Comparison of ENCODE assay signal across 8 cellular contexts in genomic region chr3:15428539-15428938, GRCh38. TPM values are rescaled to one million over a fixed set of nuclear protein-coding genes. Genes with fewer than 3 reads are reported as not detected.
DNase-seq lines count a peak whose midpoint lies in the region; ATAC-seq, FAIRE-seq and TF ChIP-seq lines count a peak whose summit lies in the region.

No MANE protein-coding gene starts in this region.

- no peak for TF ChIP-seq RAD21 in neural cell (conservative IDR thresholded peaks at IDR 0.05)

- H3K9ac ChIP-seq in SU-DHL-6 (ENCODE audit: low read length) (peak overlapping the region; percentile 88), endothelial cell of umbilical vein (replicated peaks; ENCODE audit: extremely low read depth, insufficient read depth, low read length) (peak overlapping the region; percentile 82), neural cell (ENCODE audit: low read length) (peak overlapping the region; percentile 93)

- in situ Hi-C loops in GM13977 (cut with MboI; ENCODE audit: low pct_unique_long_range_greater_than_20kb, low sequenced_read_pairs, unreplicated experiment) = loop anchor here (25.0 kb wide), 1 partner anchor 384 kb away; no protein-coding TSS in a partner anchor

- H3K9me1 ChIP-seq in endothelial cell of umbilical vein (replicated peaks; ENCODE audit: control insufficient read depth, extremely low read depth, insufficient read depth, low read length) = no peaks in the 10 kb centered on the region

- CTCF ChIA-PET in endothelial cell of umbilical vein (lab: Charles Lee) = no interaction called here

- H2AFZ ChIP-seq in SU-DHL-6 (ENCODE audit: low read depth, low read length, severe bottlenecking) (no peak overlapping the region), endothelial cell of umbilical vein (ENCODE audit: low read depth, low read length) (no peak overlapping the region), neural cell (ENCODE audit: low read depth, low read length) (no peak overlapping the region)

- TF ChIP-seq POLR2A in endothelial cell of umbilical vein (IDR thresholded peaks at IDR 0.05; ENCODE audit: low read depth, low read length) (no peak), GM18505 (IDR thresholded peaks at IDR 0.05; ENCODE audit: borderline replicate concordance, extremely low read depth, insufficient read depth, insufficient read length) (no peak)

- H3K79me2 ChIP-seq in SU-DHL-6 (ENCODE audit: insufficient read depth, low read length) (peaks cover 59% of the 10 kb centered on the region), endothelial cell of umbilical vein (ENCODE audit: control insufficient read depth, insufficient read depth, low read length) (peaks cover 47% of the 10 kb centered on the region), neural cell (replicated peaks; ENCODE audit: insufficient read depth, low read length) (peaks cover 48% of the 10 kb centered on the region)

- H3K36me3 ChIP-seq in SU-DHL-6 (ENCODE audit: low read length) (peaks cover 17% of the 10 kb centered on the region), endothelial cell of umbilical vein (ENCODE audit: control insufficient read depth in 2 of 2, extremely low read depth in 1 of 2, insufficient read depth in 2 of 2, low read length in 2 of 2) (peaks cover 0 to 5% of the 10 kb centered on the region in 2 experiments), neural cell (ENCODE audit: insufficient read depth, low read length) (peaks cover 4% of the 10 kb centered on the region)

- H3K4me3 ChIP-seq in SU-DHL-6 (ENCODE audit: insufficient read depth, low read length, poor library complexity, severe bottlenecking) = peak overlapping the region; percentile 89
- peak overlapping the region; percentile 70 to 90 (median 86) for H3K4me3 ChIP-seq in endothelial cell of umbilical vein (replicated peaks in 1 of 3; ENCODE audit: insufficient read depth in 1 of 3, low read depth in 1 of 3, low read length in 3 of 3)
- peak overlapping the region; percentile 81 for H3K4me3 ChIP-seq in neural cell (ENCODE audit: low read length)

- H4K20me1 ChIP-seq in SU-DHL-6 (ENCODE audit: low read depth, low read length) (peaks cover 4% of the 10 kb centered on the region; the same call in 1 of the 2 replicates), endothelial cell of umbilical vein (replicated peaks; ENCODE audit: control insufficient read depth, extremely low read depth, insufficient read depth, low read length) (no peaks in the 10 kb centered on the region), neural cell (ENCODE audit: insufficient read depth) (no peaks in the 10 kb centered on the region)

- DNase-seq in activated T-cell treated with anti-CD3 and anti-CD28 coated beads for 48 hours (ENCODE audit: low read depth) (peak; percentile 7), endothelial cell of umbilical vein (ENCODE audit: low read depth, low spot score) (peak; percentile 21), GM13977 (ENCODE audit: low spot score) (no peak)
- no peak for DNase-seq in activated T-cell treated with anti-CD3 and anti-CD28 coated beads, Interleukin-2, amount 50 U/mL, for 1 hour

- POLR2A ChIA-PET in endothelial cell of umbilical vein (lab: Charles Lee) = no interaction called here

- no peak for TF ChIP-seq EP300 in neural cell (conservative IDR thresholded peaks at IDR 0.05; ENCODE audit: poor library complexity, severe bottlenecking)

- TF ChIP-seq CTCF in SU-DHL-6 (IDR thresholded peaks at IDR 0.05; ENCODE audit: insufficient read depth, low read length, poor library complexity, severe bottlenecking) (no peak), endothelial cell of umbilical vein (IDR thresholded peaks at IDR 0.05; ENCODE audit: extremely low read depth in 1 of 2, insufficient read depth in 1 of 2, low read depth in 1 of 2, low read length in 2 of 2) (no peak), neural cell (IDR thresholded peaks at IDR 0.05; ENCODE audit: poor library complexity, severe bottlenecking) (no peak), GM13977 (IDR thresholded peaks at IDR 0.05; ENCODE audit: extremely low read depth, insufficient read depth, missing control alignments) (no peak)

- no peaks in the 10 kb centered on the region for H3K27me3 ChIP-seq in SU-DHL-6 (ENCODE audit: low read length)
- H3K27me3 ChIP-seq in endothelial cell of umbilical vein (ENCODE audit: control insufficient read depth in 2 of 2, insufficient read depth in 2 of 2, low read length in 2 of 2) = no peaks in the 10 kb centered on the region
- no peaks in the 10 kb centered on the region for H3K27me3 ChIP-seq in neural cell (ENCODE audit: insufficient read depth, low read depth, low read length)

- no peaks in the 10 kb centered on the region for H3F3A ChIP-seq in SU-DHL-6 (ENCODE audit: insufficient read depth)
- no peaks in the 10 kb centered on the region for H3F3A ChIP-seq in neural cell (ENCODE audit: insufficient read depth, low read length, poor library complexity, severe bottlenecking)

- no peak for ATAC-seq in GM18505 (IDR thresholded peaks at IDR 0.05; ENCODE audit: unreplicated experiment)
- ATAC-seq in HG03135 (IDR thresholded peaks at IDR 0.05; ENCODE audit: unreplicated experiment) = no peak

- FAIRE-seq in endothelial cell of umbilical vein (lab: Jason Lieb, UNC) = peak; percentile 77

- no peaks in the 10 kb centered on the region for H3K9me2 ChIP-seq in SU-DHL-6 (replicated peaks; ENCODE audit: insufficient read depth, low read length)
- H3K9me2 ChIP-seq in neural cell (ENCODE audit: insufficient read depth, low read length) = no peaks in the 10 kb centered on the region

- BruUV-seq in endothelial cell of umbilical vein (replicated peaks; lab: Mats Ljungman, UMichigan) = no TSS peak

- intact Hi-C loops in endothelial cell of umbilical vein (cut with micrococcal nuclease) = loop anchor here (5.0 kb wide), 1 partner anchor 384 kb away; no protein-coding TSS in a partner anchor

- dilution Hi-C loops in endothelial cell of umbilical vein (cut with MboI; ENCODE audit: extremely low pct_ligation_motif_present, low sequenced_read_pairs) = no loop called here

- H3K4me2 ChIP-seq in SU-DHL-6 (ENCODE audit: low read depth, low read length, poor library complexity, severe bottlenecking) (peak overlapping the region; percentile 94), endothelial cell of umbilical vein (ENCODE audit: insufficient read depth, low read length) (peak overlapping the region; percentile 95), neural cell (ENCODE audit: low read length) (peak overlapping the region; percentile 79)

- H3K9me3 ChIP-seq in SU-DHL-6 (ENCODE audit: insufficient read depth, low read length) (no peaks in the 10 kb centered on the region), endothelial cell of umbilical vein (replicated peaks; ENCODE audit: control insufficient read depth, insufficient read depth, low read length) (no peaks in the 10 kb centered on the region), neural cell (ENCODE audit: low read length) (no peaks in the 10 kb centered on the region)

- peaks cover 17% of the 10 kb centered on the region for H3K4me1 ChIP-seq in endothelial cell of umbilical vein (ENCODE audit: control insufficient read depth, extremely low read depth, insufficient read depth, low read length)

- no peak overlapping the region for H3K27ac ChIP-seq in SU-DHL-6 (ENCODE audit: low read depth, low read length)
- peak overlapping the region; percentile 28 for H3K27ac ChIP-seq in endothelial cell of umbilical vein (ENCODE audit: insufficient read depth, low read depth, low read length)
- no peak overlapping the region for H3K27ac ChIP-seq in neural cell (ENCODE audit: low read length)

TF ChIP-seq in endothelial cell of umbilical vein, 7 proteins besides CTCF, POLR2A, EP300 and RAD21:
- peak; percentile 45 for TF ChIP-seq GATA2 (IDR thresholded peaks at IDR 0.05; ENCODE audit: insufficient read depth, insufficient read length, low read depth, low read length)
- no peak for TF ChIP-seq EZH2 (IDR thresholded peaks at IDR 0.05; ENCODE audit: borderline replicate concordance, low read depth, low read length, severe bottlenecking)
TF ChIP-seq in endothelial cell of umbilical vein: peak in this region for 1.

TF ChIP-seq in neural cell, 6 proteins besides CTCF, POLR2A, EP300 and RAD21 (continues in another document):
- no peak for TF ChIP-seq POLR2AphosphoS5 (IDR thresholded peaks at IDR 0.05)

RNA-seq across cellular contexts. Expression of gene EAF1, which starts 1.1 kb away (rescaled TPM):
- total RNA-seq in endothelial cell of umbilical vein = 16.0 and 18.2 TPM in 2 replicates
- polyA plus RNA-seq in endothelial cell of umbilical vein (8.7 and 8.8 TPM in 2 replicates), neural cell (45.4 and 53.1 TPM in 2 replicates)
- polyA plus RNA-seq in endothelial cell of umbilical vein (2011; cell fraction: cytosol; rRNA removed) = 8.5 TPM in 2 replicates
- 6.9 and 7.8 TPM in 2 replicates for polyA plus RNA-seq in endothelial cell of umbilical vein (2011; cell fraction: nucleus; rRNA removed)
- polyA plus RNA-seq in endothelial cell of umbilical vein (2012) = 11.4 and 13.7 TPM in 2 replicates
- polyA minus RNA-seq in endothelial cell of umbilical vein (19.6 and 20.1 TPM in 2 replicates), neural cell (81.8 and 97.6 TPM in 2 replicates)
- 15.2 TPM for polyA minus RNA-seq in endothelial cell of umbilical vein (2011; cell fraction: cytosol; rRNA and poly(A)+ RNA removed)
- polyA minus RNA-seq in endothelial cell of umbilical vein (2011; cell fraction: nucleus; rRNA and poly(A)+ RNA removed) = 8.1 and 13.4 TPM in 2 replicates

RNA-seq across cellular contexts. Expression of gene METTL6, which starts 1.2 kb away (rescaled TPM):
- 11.7 and 19.5 TPM in 2 replicates for total RNA-seq in endothelial cell of umbilical vein
- polyA plus RNA-seq in endothelial cell of umbilical vein (12.7 and 13.9 TPM in 2 replicates), neural cell (53.3 and 60.8 TPM in 2 replicates)
- 18.5 and 19.7 TPM in 2 replicates for polyA plus RNA-seq in endothelial cell of umbilical vein (2011; cell fraction: cytosol; rRNA removed)
- 13.4 and 14.0 TPM in 2 replicates for polyA plus RNA-seq in endothelial cell of umbilical vein (2011; cell fraction: nucleus; rRNA removed)
- 13.7 and 19.9 TPM in 2 replicates for polyA plus RNA-seq in endothelial cell of umbilical vein (2012)
- polyA minus RNA-seq in endothelial cell of umbilical vein (13.8 and 15.6 TPM in 2 replicates), neural cell (85.5 and 94.3 TPM in 2 replicates)
- polyA minus RNA-seq in endothelial cell of umbilical vein (2011; cell fraction: cytosol; rRNA and poly(A)+ RNA removed) = 9.6 TPM
- polyA minus RNA-seq in endothelial cell of umbilical vein (2011; cell fraction: nucleus; rRNA and poly(A)+ RNA removed) = 5.7 and 6.7 TPM in 2 replicates

Comparison
In these comparisons a context has a peak if more than half of its experiments do, and no peak if none do; other contexts are left out.
1. DNase-seq: peak in activated T-cell treated with anti-CD3 and anti-CD28 coated beads for 48 hours (single experiment) and endothelial cell of umbilical vein (single experiment); none in activated T-cell treated with anti-CD3 and anti-CD28 coated beads, Interleukin-2, amount 50 U/mL, for 1 hour (single experiment) and GM13977 (single experiment).
2. Peak in every context shown above with its lines, with median percentiles within 50 percentile points of each other: H3K4me2 ChIP-seq, H3K4me3 ChIP-seq and H3K9ac ChIP-seq.